In the genomic region with DNA sequence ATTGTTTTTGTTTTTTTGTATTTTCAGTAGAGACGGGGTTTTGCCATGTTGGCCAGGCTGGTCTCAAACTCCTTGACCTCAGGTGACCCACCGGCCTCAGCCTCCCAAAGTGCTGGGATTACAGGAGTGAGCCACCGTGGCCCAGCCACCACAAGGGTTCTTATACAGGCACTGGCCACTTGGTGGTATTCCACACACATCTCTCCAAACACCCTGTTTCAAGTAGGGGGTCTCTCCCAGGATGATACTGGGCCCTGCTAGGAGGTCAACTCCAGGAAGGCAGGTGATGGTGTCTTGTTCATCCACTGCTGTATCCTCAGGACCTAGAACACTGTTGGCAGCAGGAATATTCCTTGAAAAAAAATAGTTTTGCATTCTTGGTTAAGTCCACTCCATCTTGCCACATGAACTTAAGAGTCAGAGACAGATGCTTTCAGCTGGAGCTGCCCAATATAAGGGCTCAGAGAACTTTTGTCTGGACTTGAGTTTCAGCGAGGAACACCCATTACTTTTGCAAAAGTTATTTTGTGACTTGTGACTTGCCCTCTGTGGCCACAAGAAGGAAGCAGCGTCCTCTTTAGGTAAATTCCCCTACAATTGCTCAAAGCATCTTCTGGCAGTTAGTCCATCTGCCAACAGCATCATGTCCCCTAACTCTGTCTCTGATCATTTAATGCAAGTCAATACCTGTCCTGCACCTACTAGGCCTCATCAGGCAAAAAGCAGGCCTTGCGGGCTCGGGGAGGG, we compare ENCODE assay signal across 1 cellular context.
TF ChIP-seq lines count a peak whose summit lies in the region.

No MANE protein-coding gene starts in this region.

TF ChIP-seq in WTC11, 78 proteins besides CTCF, POLR2A, EP300 and RAD21 (continued from another document):
- TF ChIP-seq, protein P1, sequence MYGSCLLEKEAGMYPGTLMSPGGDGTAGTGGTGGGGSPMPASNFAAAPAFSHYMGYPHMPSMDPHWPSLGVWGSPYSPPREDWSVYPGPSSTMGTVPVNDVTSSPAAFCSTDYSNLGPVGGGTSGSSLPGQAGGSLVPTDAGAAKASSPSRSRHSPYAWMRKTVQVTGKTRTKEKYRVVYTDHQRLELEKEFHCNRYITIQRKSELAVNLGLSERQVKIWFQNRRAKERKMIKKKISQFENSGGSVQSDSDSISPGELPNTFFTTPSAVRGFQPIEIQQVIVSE (CRISPR knock-in tag; IDR thresholded peaks at IDR 0.05; ENCODE audit: borderline replicate concordance) = no peak
- TF ChIP-seq SOX15 (CRISPR knock-in tag; IDR thresholded peaks at IDR 0.05) = no peak
- TF ChIP-seq TEAD4 (CRISPR knock-in tag; IDR thresholded peaks at IDR 0.05) = no peak
- TF ChIP-seq, protein P2, sequence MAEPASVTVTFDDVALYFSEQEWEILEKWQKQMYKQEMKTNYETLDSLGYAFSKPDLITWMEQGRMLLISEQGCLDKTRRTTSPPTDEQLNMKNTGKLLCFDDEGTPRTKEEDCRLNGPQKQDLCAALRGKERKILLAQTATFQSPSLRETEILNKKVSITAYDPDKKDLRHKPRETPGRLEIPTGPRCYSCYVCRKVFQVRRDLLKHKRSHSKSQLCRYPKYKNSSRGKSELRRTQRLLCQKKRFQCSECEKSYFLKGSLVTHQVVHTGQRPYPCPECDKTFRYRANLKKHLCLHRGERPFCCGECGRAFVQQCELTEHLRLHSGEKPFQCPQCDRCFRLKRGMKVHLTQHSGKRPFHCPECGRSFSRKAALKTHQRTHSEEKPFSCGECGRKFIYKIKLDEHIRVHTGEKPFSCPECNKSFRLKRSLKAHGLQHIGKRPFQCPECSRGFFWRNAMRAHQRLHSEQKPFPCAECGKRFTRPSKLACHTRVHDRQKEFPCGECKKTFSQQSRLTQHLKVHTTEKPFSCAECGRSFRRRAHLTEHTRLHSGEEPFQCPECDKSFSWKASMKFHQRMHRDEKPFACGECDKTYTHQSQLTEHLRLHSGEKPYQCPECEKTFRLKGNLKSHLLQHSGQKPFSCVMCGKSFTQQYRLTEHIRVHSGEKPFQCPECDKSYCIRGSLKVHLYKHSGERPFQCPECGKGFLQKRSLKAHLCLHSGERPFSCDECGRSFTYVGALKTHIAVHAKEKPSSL (CRISPR knock-in tag; conservative IDR thresholded peaks at IDR 0.05) = no peak
- TF ChIP-seq ZNF138 (CRISPR knock-in tag; conservative IDR thresholded peaks at IDR 0.05) = no peak
- TF ChIP-seq, protein P3, sequence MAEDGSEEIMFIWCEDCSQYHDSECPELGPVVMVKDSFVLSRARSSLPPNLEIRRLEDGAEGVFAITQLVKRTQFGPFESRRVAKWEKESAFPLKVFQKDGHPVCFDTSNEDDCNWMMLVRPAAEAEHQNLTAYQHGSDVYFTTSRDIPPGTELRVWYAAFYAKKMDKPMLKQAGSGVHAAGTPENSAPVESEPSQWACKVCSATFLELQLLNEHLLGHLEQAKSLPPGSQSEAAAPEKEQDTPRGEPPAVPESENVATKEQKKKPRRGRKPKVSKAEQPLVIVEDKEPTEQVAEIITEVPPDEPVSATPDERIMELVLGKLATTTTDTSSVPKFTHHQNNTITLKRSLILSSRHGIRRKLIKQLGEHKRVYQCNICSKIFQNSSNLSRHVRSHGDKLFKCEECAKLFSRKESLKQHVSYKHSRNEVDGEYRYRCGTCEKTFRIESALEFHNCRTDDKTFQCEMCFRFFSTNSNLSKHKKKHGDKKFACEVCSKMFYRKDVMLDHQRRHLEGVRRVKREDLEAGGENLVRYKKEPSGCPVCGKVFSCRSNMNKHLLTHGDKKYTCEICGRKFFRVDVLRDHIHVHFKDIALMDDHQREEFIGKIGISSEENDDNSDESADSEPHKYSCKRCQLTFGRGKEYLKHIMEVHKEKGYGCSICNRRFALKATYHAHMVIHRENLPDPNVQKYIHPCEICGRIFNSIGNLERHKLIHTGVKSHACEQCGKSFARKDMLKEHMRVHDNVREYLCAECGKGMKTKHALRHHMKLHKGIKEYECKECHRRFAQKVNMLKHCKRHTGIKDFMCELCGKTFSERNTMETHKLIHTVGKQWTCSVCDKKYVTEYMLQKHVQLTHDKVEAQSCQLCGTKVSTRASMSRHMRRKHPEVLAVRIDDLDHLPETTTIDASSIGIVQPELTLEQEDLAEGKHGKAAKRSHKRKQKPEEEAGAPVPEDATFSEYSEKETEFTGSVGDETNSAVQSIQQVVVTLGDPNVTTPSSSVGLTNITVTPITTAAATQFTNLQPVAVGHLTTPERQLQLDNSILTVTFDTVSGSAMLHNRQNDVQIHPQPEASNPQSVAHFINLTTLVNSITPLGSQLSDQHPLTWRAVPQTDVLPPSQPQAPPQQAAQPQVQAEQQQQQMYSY (CRISPR knock-in tag; IDR thresholded peaks at IDR 0.05) = no peak
- TF ChIP-seq, protein P4, sequence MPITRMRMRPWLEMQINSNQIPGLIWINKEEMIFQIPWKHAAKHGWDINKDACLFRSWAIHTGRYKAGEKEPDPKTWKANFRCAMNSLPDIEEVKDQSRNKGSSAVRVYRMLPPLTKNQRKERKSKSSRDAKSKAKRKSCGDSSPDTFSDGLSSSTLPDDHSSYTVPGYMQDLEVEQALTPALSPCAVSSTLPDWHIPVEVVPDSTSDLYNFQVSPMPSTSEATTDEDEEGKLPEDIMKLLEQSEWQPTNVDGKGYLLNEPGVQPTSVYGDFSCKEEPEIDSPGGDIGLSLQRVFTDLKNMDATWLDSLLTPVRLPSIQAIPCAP (CRISPR knock-in tag; IDR thresholded peaks at IDR 0.05) = no peak
- TF ChIP-seq FOXK1 (CRISPR knock-in tag; IDR thresholded peaks at IDR 0.05) = no peak
- TF ChIP-seq, protein P5, sequence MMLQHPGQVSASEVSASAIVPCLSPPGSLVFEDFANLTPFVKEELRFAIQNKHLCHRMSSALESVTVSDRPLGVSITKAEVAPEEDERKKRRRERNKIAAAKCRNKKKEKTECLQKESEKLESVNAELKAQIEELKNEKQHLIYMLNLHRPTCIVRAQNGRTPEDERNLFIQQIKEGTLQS (CRISPR knock-in tag; conservative IDR thresholded peaks at IDR 0.05) = no peak
- no peak for TF ChIP-seq JAZF1 (CRISPR knock-in tag; IDR thresholded peaks at IDR 0.05)
- TF ChIP-seq, protein P6, sequence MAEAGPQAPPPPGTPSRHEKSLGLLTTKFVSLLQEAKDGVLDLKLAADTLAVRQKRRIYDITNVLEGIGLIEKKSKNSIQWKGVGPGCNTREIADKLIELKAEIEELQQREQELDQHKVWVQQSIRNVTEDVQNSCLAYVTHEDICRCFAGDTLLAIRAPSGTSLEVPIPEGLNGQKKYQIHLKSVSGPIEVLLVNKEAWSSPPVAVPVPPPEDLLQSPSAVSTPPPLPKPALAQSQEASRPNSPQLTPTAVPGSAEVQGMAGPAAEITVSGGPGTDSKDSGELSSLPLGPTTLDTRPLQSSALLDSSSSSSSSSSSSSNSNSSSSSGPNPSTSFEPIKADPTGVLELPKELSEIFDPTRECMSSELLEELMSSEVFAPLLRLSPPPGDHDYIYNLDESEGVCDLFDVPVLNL (CRISPR knock-in tag; IDR thresholded peaks at IDR 0.05; ENCODE audit: borderline replicate concordance, low read depth) = no peak
- no peak for TF ChIP-seq ELF4 (CRISPR knock-in tag; IDR thresholded peaks at IDR 0.05; ENCODE audit: low read depth)
- TF ChIP-seq, protein P7, sequence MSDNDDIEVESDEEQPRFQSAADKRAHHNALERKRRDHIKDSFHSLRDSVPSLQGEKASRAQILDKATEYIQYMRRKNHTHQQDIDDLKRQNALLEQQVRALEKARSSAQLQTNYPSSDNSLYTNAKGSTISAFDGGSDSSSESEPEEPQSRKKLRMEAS (CRISPR knock-in tag; IDR thresholded peaks at IDR 0.05) = no peak
- TF ChIP-seq ZNF232 (CRISPR knock-in tag; IDR thresholded peaks at IDR 0.05) = no peak
